16 cellular contexts compared by ENCODE assay signal in genomic region chr10:33476757-33477273, GRCh38.
"Had no signal": no experiment of that assay in that cellular context is flagged by ENCODE, and none has a peak within 500 bp of the region (broad histone marks: within the 10 kb centered on the region; RNA-seq: fewer than 3 reads in every experiment).

No MANE protein-coding gene starts in this region.

- H3K36me3 Mint-ChIP-seq: activated naive CD8-positive, alpha-beta T cell treated with anti-CD3 and anti-CD28 coated beads, Interleukin-2, amount 10 ng/mL, durations not matched to agents 7 days and 5 days; naive thymus-derived CD8-positive, alpha-beta T cell had no signal

- H3K4me3 ChIP-seq: esophagus squamous epithelium, mucosa of descending colon, sigmoid colon, suprapubic skin, upper lobe of left lung had no signal

- H3K4me1 Mint-ChIP-seq: activated CD4-positive, alpha-beta memory T cell treated with anti-CD3 and anti-CD28 coated beads, Interleukin-2, amount 10 ng/mL, durations not matched to agents 7 days and 5 days; activated CD4-positive, alpha-beta T cell treated with anti-CD3 and anti-CD28 coated beads for 36 hours; activated naive CD8-positive, alpha-beta T cell treated with anti-CD3 and anti-CD28 coated beads, Interleukin-2, amount 10 ng/mL, durations not matched to agents 7 days and 5 days; naive thymus-derived CD8-positive, alpha-beta T cell had no signal

- H3K27me3 ChIP-seq: esophagus squamous epithelium, sigmoid colon, suprapubic skin, upper lobe of left lung had no signal

- H3K27me3 Mint-ChIP-seq: progenitor cell of endocrine pancreas had no signal

- H3K27ac ChIP-seq: esophagus squamous epithelium, sigmoid colon, suprapubic skin, upper lobe of left lung had no signal

- H3K27ac Mint-ChIP-seq: activated CD4-positive, alpha-beta memory T cell treated with anti-CD3 and anti-CD28 coated beads, Interleukin-2, amount 10 ng/mL, durations not matched to agents 7 days and 5 days; activated CD4-positive, alpha-beta T cell treated with anti-CD3 and anti-CD28 coated beads for 36 hours; activated naive CD8-positive, alpha-beta T cell treated with anti-CD3 and anti-CD28 coated beads, Interleukin-2, amount 10 ng/mL, durations not matched to agents 7 days and 5 days; activated T-cell treated with anti-CD3 and anti-CD28 coated beads, Interleukin-2, amount 50 U/mL, for 72 hours; naive thymus-derived CD8-positive, alpha-beta T cell; progenitor cell of endocrine pancreas had no signal

- H3K9me3 ChIP-seq: esophagus squamous epithelium, mucosa of descending colon, sigmoid colon, suprapubic skin, upper lobe of left lung had no signal

- H3K36me3 ChIP-seq: esophagus squamous epithelium, sigmoid colon, suprapubic skin, upper lobe of left lung had no signal

- H3K9me3 Mint-ChIP-seq: activated CD4-positive, alpha-beta memory T cell treated with anti-CD3 and anti-CD28 coated beads, Interleukin-2, amount 10 ng/mL, durations not matched to agents 7 days and 5 days had no signal

- H3K4me3 Mint-ChIP-seq: activated CD4-positive, alpha-beta memory T cell treated with anti-CD3 and anti-CD28 coated beads, Interleukin-2, amount 10 ng/mL, durations not matched to agents 7 days and 5 days; activated CD4-positive, alpha-beta T cell treated with anti-CD3 and anti-CD28 coated beads for 36 hours; activated naive CD8-positive, alpha-beta T cell treated with anti-CD3 and anti-CD28 coated beads, Interleukin-2, amount 10 ng/mL, durations not matched to agents 7 days and 5 days; activated T-cell treated with anti-CD3 and anti-CD28 coated beads, Interleukin-2, amount 50 U/mL, for 72 hours; naive thymus-derived CD8-positive, alpha-beta T cell had no signal

- ATAC-seq: activated CD4-positive, alpha-beta T cell treated with anti-CD3 and anti-CD28 coated beads for 36 hours; activated T-cell treated with anti-CD3 and anti-CD28 coated beads, Interleukin-2, amount 50 U/mL, for 72 hours; mucosa of descending colon; naive thymus-derived CD8-positive, alpha-beta T cell had no signal

- DNase-seq: activated CD4-positive, alpha-beta memory T cell treated with anti-CD3 and anti-CD28 coated beads, Interleukin-2, amount 10 ng/mL, durations not matched to agents 7 days and 5 days; activated CD4-positive, alpha-beta T cell treated with anti-CD3 and anti-CD28 coated beads for 36 hours; activated naive CD8-positive, alpha-beta T cell treated with anti-CD3 and anti-CD28 coated beads, Interleukin-2, amount 10 ng/mL, durations not matched to agents 7 days and 5 days; activated T-cell treated with anti-CD3 and anti-CD28 coated beads, Interleukin-2, amount 50 U/mL, for 72 hours; esophagus squamous epithelium; foreskin fibroblast; kidney; mucosa of descending colon; naive thymus-derived CD8-positive, alpha-beta T cell; sigmoid colon; stimulated activated CD4-positive, alpha-beta T cell treated with anti-CD3 and anti-CD28 coated beads, Interleukin-2, amount 100 ng/mL, for 24 hours; stimulated activated naive CD4-positive, alpha-beta T cell; T-helper 9 cell had no signal

- H3K4me1 ChIP-seq: esophagus squamous epithelium, suprapubic skin, upper lobe of left lung had no signal
